In the genomic region with DNA sequence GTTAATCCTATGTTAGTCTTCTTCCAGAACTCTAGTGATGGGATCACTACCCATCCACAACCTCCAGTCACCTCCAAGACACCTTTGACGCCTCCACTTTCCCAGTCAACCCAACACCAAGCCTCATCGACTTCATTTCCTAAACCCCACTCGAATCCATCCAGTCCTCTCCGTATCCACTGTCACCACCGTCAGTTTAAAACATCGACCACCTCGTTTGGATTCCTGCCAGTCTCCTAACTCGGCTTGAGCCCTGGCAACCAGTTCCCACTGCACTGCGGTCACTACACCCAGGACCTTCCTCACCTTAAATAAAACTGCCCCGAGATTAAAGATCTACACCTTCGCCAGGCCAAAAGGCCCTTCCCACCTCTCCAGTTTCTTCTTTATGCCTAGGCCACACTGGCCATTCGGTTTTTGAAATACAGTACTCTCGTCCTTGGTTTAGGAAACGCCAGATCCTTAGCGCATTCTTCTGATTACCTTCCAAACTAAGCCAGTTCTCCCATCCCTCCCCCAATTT, we compare ENCODE assay signal across 1 cellular context.
TF ChIP-seq lines count a peak whose summit lies in the region.

No MANE protein-coding gene starts in this region.

TF ChIP-seq in K562, 482 proteins besides CTCF, POLR2A, EP300 and RAD21:
- TF ChIP-seq CXXC5 (CRISPR knock-in tag; IDR thresholded peaks at IDR 0.05), result no peak
- TF ChIP-seq SMAD2 (IDR thresholded peaks at IDR 0.05; ENCODE audit: low read depth, low read length), result no peak
- TF ChIP-seq, protein P1, sequence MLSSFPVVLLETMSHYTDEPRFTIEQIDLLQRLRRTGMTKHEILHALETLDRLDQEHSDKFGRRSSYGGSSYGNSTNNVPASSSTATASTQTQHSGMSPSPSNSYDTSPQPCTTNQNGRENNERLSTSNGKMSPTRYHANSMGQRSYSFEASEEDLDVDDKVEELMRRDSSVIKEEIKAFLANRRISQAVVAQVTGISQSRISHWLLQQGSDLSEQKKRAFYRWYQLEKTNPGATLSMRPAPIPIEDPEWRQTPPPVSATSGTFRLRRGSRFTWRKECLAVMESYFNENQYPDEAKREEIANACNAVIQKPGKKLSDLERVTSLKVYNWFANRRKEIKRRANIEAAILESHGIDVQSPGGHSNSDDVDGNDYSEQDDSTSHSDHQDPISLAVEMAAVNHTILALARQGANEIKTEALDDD (IDR thresholded peaks at IDR 0.05), result peak; percentile 38; the same call in 1 of the 2 replicates
- TF ChIP-seq FOXP1 (CRISPR knock-in tag; IDR thresholded peaks at IDR 0.05), result no peak
- TF ChIP-seq TAF7 (tag; IDR thresholded peaks at IDR 0.05), result no peak
- TF ChIP-seq EHMT2 (IDR thresholded peaks at IDR 0.05), result 0 out of 2 replicates have a peak, but pooled peaks have one; percentile 6
- no peak for TF ChIP-seq GATA2 (CRISPR knock-in tag; IDR thresholded peaks at IDR 0.05)
- TF ChIP-seq NFIC (IDR thresholded peaks at IDR 0.05), result peak; percentile 60
- TF ChIP-seq ZC3H11A (IDR thresholded peaks at IDR 0.05; ENCODE audit: low read depth, low read length), result no peak
- no peak for TF ChIP-seq HNRNPL (IDR thresholded peaks at IDR 0.05; ENCODE audit: low read depth, low read length)
